ENCODE assay signal across 10 cellular contexts in genomic region chr1:203686091-203686632, GRCh38. TPM values are rescaled to one million over a fixed set of nuclear protein-coding genes. Genes with fewer than 3 reads are reported as not detected.
DNase-seq lines count a peak whose midpoint lies in the region; ATAC-seq, FAIRE-seq and TF ChIP-seq lines count a peak whose summit lies in the region.
"Had no signal": no experiment of that assay in that cellular context is flagged by ENCODE, and none has a peak within 500 bp of the region (broad histone marks: within the 10 kb centered on the region; RNA-seq: fewer than 3 reads in every experiment).

No MANE protein-coding gene starts in this region.

- H3K36me3 ChIP-seq in left lung (peaks cover 0 to 58% of the 10 kb centered on the region in 2 donors), transverse colon (peaks cover 0 to 11% (median 4%) of the 10 kb centered on the region in 4 donors)

- 17 to 21% methylated on average over 3 of the region's 3 CpGs for WGBS in transverse colon (ENCODE audit: low coverage in 1 of 2), 2 donors

- intact Hi-C loops in left lung (cut with DNase I), result no loop called here
- intact Hi-C loops in transverse colon (cut with DNase I; ENCODE audit: low total_unique reads), result no loop called here

- no peak for TF ChIP-seq CTCF in left lung (IDR thresholded peaks at IDR 0.05)
- no peak for TF ChIP-seq CTCF in transverse colon (IDR thresholded peaks at IDR 0.05)

- in situ Hi-C loops in transverse colon (cut with MboI; ENCODE audit: low pct_ligation_motif_present in 1 of 4, low pct_unique_long_range_greater_than_20kb in 1 of 4, low sequenced_read_pairs in 3 of 4), result no loop called here

- FAIRE-seq in HTR-8/SVneo (lab: Jason Lieb, UNC), result no peak
- FAIRE-seq: A204.1 had no signal

- TF ChIP-seq EP300 in transverse colon (IDR thresholded peaks at IDR 0.05; ENCODE audit: low read depth), result no peak

- peaks cover 0 to 33% of the 10 kb centered on the region in 2 donors for H3K4me1 ChIP-seq in left lung
- peaks cover under 1 to 50% (median 28%) of the 10 kb centered on the region in 4 donors for H3K4me1 ChIP-seq in transverse colon

- ATAC-seq in left lung (peak; percentile 14), GM21447 (IDR thresholded peaks at IDR 0.05; ENCODE audit: unreplicated experiment) (no peak)

- H3K9me3 ChIP-seq in left lung (no peaks in the 10 kb centered on the region), transverse colon (no peaks in the 10 kb centered on the region)

- DNase-seq in NCI-H510A treated with DMSO at 0.1 percent for 48 hours (lab: John Stamatoyannopoulos, UW) (peak; percentile 49), NCI-H510A (lab: John Stamatoyannopoulos, UW) (no peak), left lung (no peak), transverse colon (no peak), HTR-8/SVneo (ENCODE audit: insufficient read length, low spot score) (no peak), GM03348 (ENCODE audit: low spot score) (no peak)
- DNase-seq: activated naive CD8-positive, alpha-beta T cell treated with anti-CD3 and anti-CD28 coated beads, Interleukin-2, amount 10 ng/mL, durations not matched to agents 7 days and 5 days had no signal

- TF ChIP-seq POLR2A in transverse colon (IDR thresholded peaks at IDR 0.05), result no peak

- H3K4me3 ChIP-seq in left lung (no peak overlapping the region), transverse colon (no peak overlapping the region)

- no peaks in the 10 kb centered on the region for H3K27me3 ChIP-seq in left lung
- no peaks in the 10 kb centered on the region for H3K27me3 ChIP-seq in transverse colon

- H3K27ac ChIP-seq in angular gyrus (ENCODE audit: low read depth, low read length), result peak overlapping the region; percentile 10
- peak overlapping the region; percentile 42 to 63 for H3K27ac ChIP-seq in left lung
- peak overlapping the region; percentile 68 to 84 (median 72) for H3K27ac ChIP-seq in transverse colon

RNA-seq across cellular contexts. Expression of gene ATP2B4, which starts 59.5 kb away (rescaled TPM):
- total RNA-seq in left lung (100 to 1,000 TPM; 109 to 128 TPM), transverse colon (100 to 1,000 TPM in 1 of 4 donors, 10 to 100 TPM in 3; 58.4 to 146 (median 79.6) TPM)

Comparison
In these comparisons a context has a peak if more than half of its experiments do, and no peak if none do; other contexts are left out.
1. H3K27ac ChIP-seq: peak in every context shown above with its lines; median percentile 72 in transverse colon; 52 in left lung; 10 in angular gyrus.